Comparison of ENCODE assay signal across 8 cellular contexts in the genomic region with DNA sequence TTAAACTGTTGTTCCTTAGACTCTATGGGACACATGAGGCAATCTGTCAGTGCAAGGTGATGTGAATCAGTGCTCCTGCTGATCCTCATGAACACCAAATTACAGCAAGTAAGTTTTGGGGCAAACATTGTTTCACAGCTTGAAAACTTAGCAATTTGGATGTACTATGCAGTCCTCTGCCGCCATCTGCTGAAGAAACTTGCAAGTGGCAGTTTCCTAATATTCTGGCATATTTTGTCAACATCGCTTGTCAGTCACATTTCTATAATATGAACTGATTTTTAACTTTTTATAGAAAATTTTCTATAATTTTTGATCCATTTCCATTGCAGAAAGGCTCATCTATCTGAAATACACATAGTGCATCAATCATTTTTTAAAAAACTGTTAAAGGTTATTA. TPM values are rescaled to one million over a fixed set of nuclear protein-coding genes. Genes with fewer than 3 reads are reported as not detected.
A peak's percentile ranks its signal among the peaks of the same experiment; 100 is the strongest.
DNase-seq lines count a peak whose midpoint lies in the region; ATAC-seq and TF ChIP-seq lines count a peak whose summit lies in the region.

No MANE protein-coding gene starts in this region.

- H3K36me3 Mint-ChIP-seq in HFFc6 (ENCODE audit: low read depth), result peaks cover 10% of the 10 kb centered on the region

- H3K27ac ChIP-seq in SU-DHL-6 (ENCODE audit: low read depth, low read length), result no peak overlapping the region

- DNase-seq in DMS53 treated with DMSO at 0.1 percent for 48 hours (lab: John Stamatoyannopoulos, UW; ENCODE audit: unreplicated experiment), result peak; percentile 12
- peak; percentile 41 for DNase-seq in HFFc6
- peak; percentile 75 for DNase-seq in fibroblast of peridontal ligament (ENCODE audit: extremely low read depth)
- peak; percentile 23 for DNase-seq in smooth muscle cell of the brain vasculature (ENCODE audit: low read depth, low spot score)

- H4K20me1 ChIP-seq in SU-DHL-6 (ENCODE audit: low read depth, low read length), result no peaks in the 10 kb centered on the region

- H3K4me3 Mint-ChIP-seq in HFFc6, result no peak overlapping the region

- H3K9ac ChIP-seq in SU-DHL-6 (ENCODE audit: low read length), result no peak overlapping the region

- peaks cover 52% of the 10 kb centered on the region; the same call in 1 of the 2 replicates for H3K36me3 ChIP-seq in SU-DHL-6 (ENCODE audit: low read length)

- no peaks in the 10 kb centered on the region for H3K9me3 Mint-ChIP-seq in HFFc6

- no peaks in the 10 kb centered on the region for H3K9me2 ChIP-seq in SU-DHL-6 (replicated peaks; ENCODE audit: insufficient read depth, low read length)

- peaks cover 8% of the 10 kb centered on the region; the same call in 1 of the 2 replicates for H3F3A ChIP-seq in SU-DHL-6 (ENCODE audit: insufficient read depth)

- no peak overlapping the region for H2AFZ ChIP-seq in SU-DHL-6 (ENCODE audit: low read depth, low read length, severe bottlenecking)

- H3K4me2 ChIP-seq in SU-DHL-6 (ENCODE audit: low read depth, low read length, poor library complexity, severe bottlenecking), result no peak overlapping the region

- H3K27ac Mint-ChIP-seq in HFFc6, result no peak overlapping the region

- H3K27me3 ChIP-seq in SU-DHL-6 (ENCODE audit: low read length), result no peaks in the 10 kb centered on the region

- no peak overlapping the region for H3K4me3 ChIP-seq in SU-DHL-6 (ENCODE audit: insufficient read depth, low read length, poor library complexity, severe bottlenecking)

- ATAC-seq in GM21786 (IDR thresholded peaks at IDR 0.05; ENCODE audit: unreplicated experiment) (no peak), HG03342 (IDR thresholded peaks at IDR 0.05; ENCODE audit: unreplicated experiment) (no peak), HG03469 (IDR thresholded peaks at IDR 0.05; ENCODE audit: unreplicated experiment) (no peak)

- peaks cover 9% of the 10 kb centered on the region for H3K4me1 Mint-ChIP-seq in HFFc6 (ENCODE audit: low read depth)

- peak; percentile 81 for TF ChIP-seq CTCF in HFFc6 (IDR thresholded peaks at IDR 0.05)
- peak; percentile 42 for TF ChIP-seq CTCF in SU-DHL-6 (IDR thresholded peaks at IDR 0.05; ENCODE audit: insufficient read depth, low read length, poor library complexity, severe bottlenecking)

- no peaks in the 10 kb centered on the region for H3K79me2 ChIP-seq in SU-DHL-6 (ENCODE audit: insufficient read depth, low read length)

- H3K27me3 Mint-ChIP-seq in HFFc6 (ENCODE audit: insufficient read depth), result peaks cover 3% of the 10 kb centered on the region

- no peaks in the 10 kb centered on the region for H3K9me3 ChIP-seq in SU-DHL-6 (ENCODE audit: insufficient read depth, low read length)

RNA-seq across cellular contexts. Expression of gene ZAR1, which starts 56.3 kb away (rescaled TPM):
- total RNA-seq in HFFc6 (2021; fragmentation: NEBNext Ultra II Directional; extraction: Animal tissue kit (Norgen Biotek cat#: 25700)), result not detected

Comparison
In these comparisons a context has a peak if more than half of its experiments do, and no peak if none do; other contexts are left out.
1. DNase-seq: peak in every context shown above with its lines; median percentile 75 in fibroblast of peridontal ligament; 41 in HFFc6; 23 in smooth muscle cell of the brain vasculature; 12 in DMS53 treated with DMSO at 0.1 percent for 48 hours.